ENCODE assay signal across 11 cellular contexts in genomic region chr1:235324296-235324695, GRCh38. TPM values are rescaled to one million over a fixed set of nuclear protein-coding genes. Genes with fewer than 3 reads are reported as not detected.
A peak's percentile ranks its signal among the peaks of the same experiment; 100 is the strongest.
DNase-seq lines count a peak whose midpoint lies in the region; ATAC-seq and TF ChIP-seq lines count a peak whose summit lies in the region.
"Had no signal": no experiment of that assay in that cellular context is flagged by ENCODE, and none has a peak within 500 bp of the region (broad histone marks: within the 10 kb centered on the region; RNA-seq: fewer than 3 reads in every experiment).

No MANE protein-coding gene starts in this region.

- H3K4me1 ChIP-seq in CD4-positive, alpha-beta memory T cell (ENCODE audit: insufficient read depth, low read length), result peaks cover 72% of the 10 kb centered on the region

- DNase-seq in CD4-positive, alpha-beta memory T cell, result no peak
- DNase-seq in HFF-Myc (ENCODE audit: extremely low read depth, low read depth) (no peak), GM03348 (ENCODE audit: low spot score) (no peak), GM20000 (ENCODE audit: low spot score) (no peak)
- DNase-seq in activated naive CD8-positive, alpha-beta T cell treated with anti-CD3 and anti-CD28 coated beads for 36 hours, result no peak
- DNase-seq in central memory CD4-positive, alpha-beta T cell, result no peak
- DNase-seq: body of pancreas, head of caudate nucleus, NCI-H2029 had no signal

- H3K27me3 ChIP-seq in CD4-positive, alpha-beta memory T cell (ENCODE audit: insufficient read depth, low read length), result no peaks in the 10 kb centered on the region
- H3K27me3 ChIP-seq: body of pancreas had no signal

- no peak for TF ChIP-seq CTCF in HFF-Myc (IDR thresholded peaks at IDR 0.05; ENCODE audit: low read depth, low read length, missing control alignments)
- TF ChIP-seq CTCF in nephron (IDR thresholded peaks at IDR 0.05; ENCODE audit: unreplicated experiment in 3 of 3), result no peak
- no peak for TF ChIP-seq CTCF in GM20000 (IDR thresholded peaks at IDR 0.05; ENCODE audit: extremely low read depth, missing control alignments)

- no peak for ATAC-seq in HG03108 (IDR thresholded peaks at IDR 0.05; ENCODE audit: unreplicated experiment)
- ATAC-seq: body of pancreas had no signal

- H3K9me3 Mint-ChIP-seq in CD4-positive, alpha-beta memory T cell, result peaks cover 0 to 6% (median 0%) of the 10 kb centered on the region in 8 donors
- no peaks in the 10 kb centered on the region for H3K9me3 Mint-ChIP-seq in activated naive CD8-positive, alpha-beta T cell treated with anti-CD3 and anti-CD28 coated beads for 36 hours
- H3K9me3 Mint-ChIP-seq in nephron, result no peaks in the 10 kb centered on the region

- no peaks in the 10 kb centered on the region for H3K9me3 ChIP-seq in CD4-positive, alpha-beta memory T cell (ENCODE audit: control insufficient read depth in 1 of 2, low read length in 2 of 2)
- H3K9me3 ChIP-seq: body of pancreas had no signal

- intact Hi-C loops in CD4-positive, alpha-beta memory T cell (cut with micrococcal nuclease), result no loop called here

- H3K36me3 ChIP-seq in CD4-positive, alpha-beta memory T cell (ENCODE audit: insufficient read depth, low read length), result no peaks in the 10 kb centered on the region

- H3K27ac Mint-ChIP-seq in CD4-positive, alpha-beta memory T cell, result peak overlapping the region in 6 of 7 donors; percentile 53 to 89 (median 75)
- peak overlapping the region; percentile 73 for H3K27ac Mint-ChIP-seq in activated naive CD8-positive, alpha-beta T cell treated with anti-CD3 and anti-CD28 coated beads for 36 hours
- no peak overlapping the region for H3K27ac Mint-ChIP-seq in nephron

- H3K27ac ChIP-seq in CD4-positive, alpha-beta memory T cell (ENCODE audit: low read depth, low read length), result peak overlapping the region; percentile 99
- H3K27ac ChIP-seq: body of pancreas had no signal

- POLR2A ChIA-PET in CD4-positive, alpha-beta memory T cell (lab: Charles Lee; ENCODE audit: partially characterized antibody), result interaction anchor here (0.9 to 1.8 kb wide), 3 partner anchors 17 to 164 kb away, joined by 3 to 6 read pairs (median 4); partner anchors contain the start of gene RBM34

- CTCF ChIA-PET in CD4-positive, alpha-beta memory T cell (lab: Charles Lee; ENCODE audit: partially characterized antibody), result interaction anchor here (1.4 to 1.5 kb wide), 2 partner anchors 49 to 59 kb away, joined by 3 read pairs; no protein-coding TSS in a partner anchor

- H3K4me3 Mint-ChIP-seq in CD4-positive, alpha-beta memory T cell, result peak overlapping the region; percentile 74 to 99 (median 98)
- peak overlapping the region; percentile 72 for H3K4me3 Mint-ChIP-seq in activated naive CD8-positive, alpha-beta T cell treated with anti-CD3 and anti-CD28 coated beads for 36 hours
- H3K4me3 Mint-ChIP-seq in nephron, result peak overlapping the region; percentile 19 to 62 (median 30)

- peaks cover 23 to 54% of the 10 kb centered on the region in 2 donors for H3K36me3 Mint-ChIP-seq in CD4-positive, alpha-beta memory T cell
- H3K36me3 Mint-ChIP-seq in activated naive CD8-positive, alpha-beta T cell treated with anti-CD3 and anti-CD28 coated beads for 36 hours, result peaks cover 42% of the 10 kb centered on the region
- peaks cover 17% of the 10 kb centered on the region for H3K36me3 Mint-ChIP-seq in nephron (ENCODE audit: low read depth)

- no peaks in the 10 kb centered on the region for H3K27me3 Mint-ChIP-seq in CD4-positive, alpha-beta memory T cell
- H3K27me3 Mint-ChIP-seq in activated naive CD8-positive, alpha-beta T cell treated with anti-CD3 and anti-CD28 coated beads for 36 hours, result no peaks in the 10 kb centered on the region
- H3K27me3 Mint-ChIP-seq in nephron (ENCODE audit: low read depth), result no peaks in the 10 kb centered on the region

- peak overlapping the region in 1 of 2 donors; percentile 34 for H3K4me3 ChIP-seq in CD4-positive, alpha-beta memory T cell (ENCODE audit: low read length in 2 of 2)
- H3K4me3 ChIP-seq in HFF-Myc (replicated peaks; ENCODE audit: low read depth, low read length), result 0 out of 2 replicates have a peak overlapping the region, but pooled peaks have one; percentile 8
- H3K4me3 ChIP-seq: body of pancreas had no signal

- peaks cover 40 to 70% (median 57%) of the 10 kb centered on the region in 4 donors for H3K4me1 Mint-ChIP-seq in CD4-positive, alpha-beta memory T cell
- peaks cover 49% of the 10 kb centered on the region for H3K4me1 Mint-ChIP-seq in activated naive CD8-positive, alpha-beta T cell treated with anti-CD3 and anti-CD28 coated beads for 36 hours
- peaks cover 14% of the 10 kb centered on the region for H3K4me1 Mint-ChIP-seq in nephron

RNA-seq across cellular contexts. Expression of gene ARID4B, which starts 3.7 kb away (rescaled TPM):
- 10 to 100 TPM; 95.5 to 99.5 TPM for total RNA-seq in CD4-positive, alpha-beta memory T cell
- polyA plus RNA-seq in CD4-positive, alpha-beta memory T cell, result 10 to 100 TPM; 34.8 to 86.1 TPM
- total RNA-seq in activated naive CD8-positive, alpha-beta T cell treated with anti-CD3 and anti-CD28 coated beads for 36 hours, result 10 to 100 TPM; 30.1 to 30.6 TPM

RNA-seq across cellular contexts. Expression of gene GGPS1, which starts 4.1 kb away (rescaled TPM):
- total RNA-seq in CD4-positive, alpha-beta memory T cell, result 10 to 100 TPM; 50.3 to 52.5 TPM
- 10 to 100 TPM; 77.9 to 79.5 TPM for polyA plus RNA-seq in CD4-positive, alpha-beta memory T cell
- total RNA-seq in activated naive CD8-positive, alpha-beta T cell treated with anti-CD3 and anti-CD28 coated beads for 36 hours, result 10 to 100 TPM; 29.4 to 29.5 TPM

RNA-seq across cellular contexts. Expression of gene TBCE, which starts 42.9 kb away (rescaled TPM):
- total RNA-seq in CD4-positive, alpha-beta memory T cell, result 10 to 100 TPM; 17.0 to 17.5 TPM
- 10 to 100 TPM; 18.6 to 19.1 TPM for polyA plus RNA-seq in CD4-positive, alpha-beta memory T cell
- 10 to 100 TPM; 23.3 to 25.4 TPM for total RNA-seq in activated naive CD8-positive, alpha-beta T cell treated with anti-CD3 and anti-CD28 coated beads for 36 hours

Comparison
In these comparisons a context has a peak if more than half of its experiments do, and no peak if none do; other contexts are left out.
1. H3K27ac Mint-ChIP-seq: peak in CD4-positive, alpha-beta memory T cell (6 of 7) and activated naive CD8-positive, alpha-beta T cell treated with anti-CD3 and anti-CD28 coated beads for 36 hours (single experiment); none in nephron (0 of 3).
2. H3K4me3 Mint-ChIP-seq: peak in every context shown above with its lines; median percentile 98 in CD4-positive, alpha-beta memory T cell; 72 in activated naive CD8-positive, alpha-beta T cell treated with anti-CD3 and anti-CD28 coated beads for 36 hours; 30 in nephron.